8 cellular contexts compared by ENCODE assay signal in genomic region chr1:144560717-144561246, GRCh38. TPM values are rescaled to one million over a fixed set of nuclear protein-coding genes. Genes with fewer than 3 reads are reported as not detected.
DNase-seq lines count a peak whose midpoint lies in the region; ATAC-seq and TF ChIP-seq lines count a peak whose summit lies in the region.
"Not testable (repeated sequence)": the region's sequence is repeated elsewhere in the genome, so short reads cannot be mapped to it uniquely, and the experiment has no call there.

No MANE protein-coding gene starts in this region.

- not testable (repeated sequence) for H2AFZ ChIP-seq in neural progenitor cell (replicated peaks)

- H3F3A ChIP-seq in DOHH2 (ENCODE audit: control insufficient read depth, insufficient read depth); neural progenitor cell (ENCODE audit: low read depth): not testable (repeated sequence)

- H3K36me3 ChIP-seq in DOHH2 (ENCODE audit: control insufficient read depth, low read length); neural progenitor cell: not testable (repeated sequence)

- peak overlapping the region; percentile 99 for H3K9ac ChIP-seq in neural progenitor cell

- H4K20me1 ChIP-seq in DOHH2 (ENCODE audit: control insufficient read depth, insufficient read depth, low read depth, low read length); neural progenitor cell (ENCODE audit: low read depth): not testable (repeated sequence)

- ATAC-seq in activated naive CD4-positive, alpha-beta T cell treated with anti-CD3 and anti-CD28 coated beads, Interleukin-2, amount 50 U/mL, for 72 hours, result peak; percentile 49 to 67
- peak; percentile 65 for ATAC-seq in foreskin keratinocyte

- not testable (repeated sequence) for H3K4me1 ChIP-seq in DOHH2 (ENCODE audit: control insufficient read depth, low read length); foreskin keratinocyte; neural progenitor cell

- H3K4me1 Mint-ChIP-seq in T-helper 1 cell treated with Interleukin-12 subunit alpha and Interleukin-12 subunit beta and Interleukin-4 antibody, amounts not matched to agents 30 μg/mL and 1 μg/mL, for 36 hours (ENCODE audit: low read depth); neural progenitor cell: not testable (repeated sequence)

- H3K9me2 ChIP-seq in DOHH2 (replicated peaks; ENCODE audit: control insufficient read depth, low read length), result not testable (repeated sequence)

- H3K9me3 Mint-ChIP-seq in T-helper 1 cell treated with Interleukin-12 subunit alpha and Interleukin-12 subunit beta and Interleukin-4 antibody, amounts not matched to agents 30 μg/mL and 1 μg/mL, for 36 hours; activated naive CD4-positive, alpha-beta T cell treated with anti-CD3 and anti-CD28 coated beads, Interleukin-2, amount 50 U/mL, for 72 hours; neural progenitor cell: not testable (repeated sequence)

- DNase-seq in GOT3 (lab: John Stamatoyannopoulos, UW) (peak; percentile 64), M059J (ENCODE audit: low read depth) (peak; percentile 54), foreskin keratinocyte (peak; percentile 35 to 69), neural progenitor cell (ENCODE audit: low spot score) (peak; percentile 63)
- DNase-seq in activated naive CD4-positive, alpha-beta T cell treated with anti-CD3 and anti-CD28 coated beads, Interleukin-2, amount 50 U/mL, for 72 hours (ENCODE audit: low spot score in 2 of 2), result peak; percentile 53 to 85
- DNase-seq in stimulated activated naive CD4-positive, alpha-beta T cell (lab: John Stamatoyannopoulos, UW), result peak; percentile 64 to 91 (median 74)

- peaks cover 11% of the 10 kb centered on the region for H3K27me3 Mint-ChIP-seq in T-helper 1 cell treated with Interleukin-12 subunit alpha and Interleukin-12 subunit beta and Interleukin-4 antibody, amounts not matched to agents 30 μg/mL and 1 μg/mL, for 36 hours (ENCODE audit: low read depth)
- not testable (repeated sequence) for H3K27me3 Mint-ChIP-seq in neural progenitor cell (ENCODE audit: insufficient read depth, low read depth)

- H3K4me3 ChIP-seq in DOHH2 (ENCODE audit: low read length), result peak overlapping the region; percentile 53
- peak overlapping the region; percentile 43 for H3K4me3 ChIP-seq in neural progenitor cell

- not testable (repeated sequence) for TF ChIP-seq CTCF in DOHH2 (IDR thresholded peaks at IDR 0.05; ENCODE audit: low read depth, low read length, poor library complexity, severe bottlenecking); foreskin keratinocyte (conservative IDR thresholded peaks at IDR 0.05); neural progenitor cell (IDR thresholded peaks at IDR 0.05)

- H3K27me3 ChIP-seq in DOHH2 (ENCODE audit: control insufficient read depth, low read length); foreskin keratinocyte; neural progenitor cell: not testable (repeated sequence)

- H3K4me3 Mint-ChIP-seq in T-helper 1 cell treated with Interleukin-12 subunit alpha and Interleukin-12 subunit beta and Interleukin-4 antibody, amounts not matched to agents 30 μg/mL and 1 μg/mL, for 36 hours, result peak overlapping the region; percentile 82
- peak overlapping the region; percentile 87 for H3K4me3 Mint-ChIP-seq in neural progenitor cell

- H3K4me2 ChIP-seq in DOHH2 (ENCODE audit: low read length) (peak overlapping the region; percentile 53), neural progenitor cell (peak overlapping the region; percentile 74)

- H3K27ac ChIP-seq in DOHH2 (ENCODE audit: low read depth, low read length) (peak overlapping the region; percentile 67), foreskin keratinocyte (peak overlapping the region; percentile 83), neural progenitor cell (peak overlapping the region; percentile 100)

- not testable (repeated sequence) for H3K9me3 ChIP-seq in DOHH2 (ENCODE audit: control insufficient read depth, insufficient read depth, low read length); neural progenitor cell (ENCODE audit: low read depth)

- peak overlapping the region; percentile 99 for H3K27ac Mint-ChIP-seq in T-helper 1 cell treated with Interleukin-12 subunit alpha and Interleukin-12 subunit beta and Interleukin-4 antibody, amounts not matched to agents 30 μg/mL and 1 μg/mL, for 36 hours
- H3K27ac Mint-ChIP-seq in activated naive CD4-positive, alpha-beta T cell treated with anti-CD3 and anti-CD28 coated beads, Interleukin-2, amount 50 U/mL, for 72 hours, result peak overlapping the region; percentile 94 to 100
- H3K27ac Mint-ChIP-seq in neural progenitor cell, result peak overlapping the region; percentile 100

- not testable (repeated sequence) for H3K79me2 ChIP-seq in DOHH2 (ENCODE audit: control insufficient read depth, low read length); neural progenitor cell (ENCODE audit: low read depth)

- not testable (repeated sequence) for H3K36me3 Mint-ChIP-seq in T-helper 1 cell treated with Interleukin-12 subunit alpha and Interleukin-12 subunit beta and Interleukin-4 antibody, amounts not matched to agents 30 μg/mL and 1 μg/mL, for 36 hours (ENCODE audit: low read depth); activated naive CD4-positive, alpha-beta T cell treated with anti-CD3 and anti-CD28 coated beads, Interleukin-2, amount 50 U/mL, for 72 hours; neural progenitor cell

RNA-seq across cellular contexts. Expression of gene PPIAL4F, which starts 31.9 kb away (rescaled TPM):
- not detected in 2 replicates for total RNA-seq in M059J (2014; rRNA removed; shearing (Covaris generic))
- not detected for total RNA-seq in activated naive CD4-positive, alpha-beta T cell treated with anti-CD3 and anti-CD28 coated beads, Interleukin-2, amount 50 U/mL, for 72 hours
- total RNA-seq in foreskin keratinocyte (not detected in 2 replicates), neural progenitor cell (ENCODE audit: low replicate concordance) (not detected in 2 replicates)
- polyA plus RNA-seq in foreskin keratinocyte, result not detected in 2 replicates

Comparison
In these comparisons a context has a peak if more than half of its experiments do, and no peak if none do; other contexts are left out.
1. Peak in every context shown above with its lines: DNase-seq, ATAC-seq, H3K4me3 ChIP-seq and H3K27ac ChIP-seq.